Comparison of ENCODE assay signal across 8 cellular contexts in genomic region chr9:35689601-35690446, GRCh38. TPM values are rescaled to one million over a fixed set of nuclear protein-coding genes. Genes with fewer than 3 reads are reported as not detected.
DNase-seq lines count a peak whose midpoint lies in the region; ATAC-seq and TF ChIP-seq lines count a peak whose summit lies in the region.

Gene TPM2, minus strand, starts transcription at chr9:35689925. Its CDS starts 108 bp downstream, at chr9:35689817.

- peaks cover 37% of the 10 kb centered on the region for H3K36me3 Mint-ChIP-seq in HFFc6 (ENCODE audit: low read depth)

- peaks cover 27% of the 10 kb centered on the region for H3K27me3 Mint-ChIP-seq in HFFc6 (ENCODE audit: insufficient read depth)

- peak within 1 kb of the TSS; percentile 100 for H3K4me3 Mint-ChIP-seq in HFFc6

- no peaks in the 10 kb centered on the region for H3K27me3 ChIP-seq in iPS-15b (ENCODE audit: control insufficient read depth, insufficient read depth, low read length)

- H3K4me3 ChIP-seq in iPS-15b (ENCODE audit: low read depth, low read length) (peak within 1 kb of the TSS; percentile 81), skeletal muscle cell (ENCODE audit: low read depth, low read length) (peak within 1 kb of the TSS; percentile 99)

- peaks cover 10% of the 10 kb centered on the region for H3K4me1 ChIP-seq in iPS-15b (ENCODE audit: control insufficient read depth, insufficient read depth, low read length)

- peaks cover 50% of the 10 kb centered on the region for H3K4me1 Mint-ChIP-seq in HFFc6 (ENCODE audit: low read depth)

- DNase-seq in AG08395 (ENCODE audit: low spot score) (peak; percentile 93), HFFc6 (peak; percentile 87), astrocyte of the hippocampus (ENCODE audit: low read depth, low spot score) (peak; percentile 97), skeletal muscle cell (ENCODE audit: low read depth) (peak; percentile 73), globus pallidus (ENCODE audit: low spot score) (no peak), putamen (ENCODE audit: low spot score) (no peak)

- no peaks in the 10 kb centered on the region for H3K9me3 ChIP-seq in iPS-15b (ENCODE audit: control insufficient read depth, insufficient read depth, low read length)

- TF ChIP-seq CTCF in HFFc6 (IDR thresholded peaks at IDR 0.05): no peak

- H3K36me3 ChIP-seq in iPS-15b (ENCODE audit: control insufficient read depth, insufficient read depth, low read length): peaks cover 23% of the 10 kb centered on the region

- peak within 1 kb of the TSS; percentile 97 for H3K27ac Mint-ChIP-seq in HFFc6

- peak within 1 kb of the TSS; percentile 92 for H3K9ac ChIP-seq in iPS-15b (ENCODE audit: low read depth, low read length)

- no peaks in the 10 kb centered on the region for H3K9me3 Mint-ChIP-seq in HFFc6

- ATAC-seq in HG02973 (IDR thresholded peaks at IDR 0.05; ENCODE audit: unreplicated experiment): no peak

RNA-seq across cellular contexts. Expression of gene TPM2, which starts in this region (rescaled TPM):
- total RNA-seq in HFFc6 (2021; fragmentation: NEBNext Ultra II Directional; extraction: Animal tissue kit (Norgen Biotek cat#: 25700)): 1,000 to 10,000 TPM; 1,810 to 3,557 (median 2,546) TPM

Comparison
In these comparisons a context has a peak if more than half of its experiments do, and no peak if none do; other contexts are left out.
1. DNase-seq: peak in AG08395 (single experiment), HFFc6 (single experiment), astrocyte of the hippocampus (single experiment) and skeletal muscle cell (single experiment); none in globus pallidus (single experiment) and putamen (single experiment).